Comparison of ENCODE assay signal across 20 cellular contexts in genomic region chr6:42340516-42340915, GRCh38.
DNase-seq lines count a peak whose midpoint lies in the region; ATAC-seq, FAIRE-seq and TF ChIP-seq lines count a peak whose summit lies in the region.
"Had no signal": no experiment of that assay in that cellular context is flagged by ENCODE, and none has a peak within 500 bp of the region (broad histone marks: within the 10 kb centered on the region; RNA-seq: fewer than 3 reads in every experiment).

No MANE protein-coding gene starts in this region.

- CTCF ChIA-PET in activated naive CD4-positive, alpha-beta T cell treated with anti-CD3 and anti-CD28 coated beads, Interleukin-2, amount 10 ng/mL, durations not matched to agents 7 days and 5 days (lab: Charles Lee), result interaction anchor here (0.7 to 1.0 kb wide), 3 partner anchors 8 to 79 kb away, joined by 3 read pairs; no protein-coding TSS in a partner anchor

- WGBS in esophagus squamous epithelium, 2 donors, result 84 to 94% methylated on average over 6 of the region's 6 CpGs

- H3K4me3 Mint-ChIP-seq in activated naive CD4-positive, alpha-beta T cell treated with anti-CD3 and anti-CD28 coated beads, Interleukin-2, amount 10 ng/mL, durations not matched to agents 7 days and 5 days, result no peak overlapping the region
- no peak overlapping the region for H3K4me3 Mint-ChIP-seq in HFFc6
- H3K4me3 Mint-ChIP-seq in astrocyte (ENCODE audit: unreplicated experiment), result no peak overlapping the region
- H3K4me3 Mint-ChIP-seq: CD4-positive, alpha-beta T cell; mesothelial cell of epicardium; naive thymus-derived CD8-positive, alpha-beta T cell had no signal

- H3K4me1 ChIP-seq in RWPE2 (ENCODE audit: insufficient read depth, poor library complexity, severe bottlenecking), result peaks cover 29% of the 10 kb centered on the region
- peaks cover 27% of the 10 kb centered on the region for H3K4me1 ChIP-seq in astrocyte (ENCODE audit: insufficient read depth, low read length)
- H3K4me1 ChIP-seq in esophagus squamous epithelium, result peaks cover 6 to 41% (median 15%) of the 10 kb centered on the region in 3 donors
- H3K4me1 ChIP-seq: pancreas had no signal

- no peaks in the 10 kb centered on the region for H3K27me3 Mint-ChIP-seq in activated naive CD4-positive, alpha-beta T cell treated with anti-CD3 and anti-CD28 coated beads, Interleukin-2, amount 10 ng/mL, durations not matched to agents 7 days and 5 days
- H3K27me3 Mint-ChIP-seq in HFFc6 (ENCODE audit: insufficient read depth) (peaks cover 3% of the 10 kb centered on the region), astrocyte (ENCODE audit: low read depth, unreplicated experiment) (peaks cover 2% of the 10 kb centered on the region)
- H3K27me3 Mint-ChIP-seq: CD4-positive, alpha-beta T cell; naive thymus-derived CD8-positive, alpha-beta T cell had no signal

- H3K27ac Mint-ChIP-seq in activated naive CD4-positive, alpha-beta T cell treated with anti-CD3 and anti-CD28 coated beads, Interleukin-2, amount 10 ng/mL, durations not matched to agents 7 days and 5 days, result no peak overlapping the region
- H3K27ac Mint-ChIP-seq in HFFc6 (peak overlapping the region; percentile 93), astrocyte (ENCODE audit: unreplicated experiment) (no peak overlapping the region)
- H3K27ac Mint-ChIP-seq: CD4-positive, alpha-beta T cell; mesothelial cell of epicardium had no signal

- H3K79me2 ChIP-seq in astrocyte (ENCODE audit: insufficient read depth, low read length), result peaks cover 15% of the 10 kb centered on the region

- no peak overlapping the region for H2AFZ ChIP-seq in astrocyte (ENCODE audit: low read depth, low read length)

- H3K27me3 ChIP-seq in RWPE2 (ENCODE audit: insufficient read depth, poor library complexity, severe bottlenecking) (no peaks in the 10 kb centered on the region), astrocyte (ENCODE audit: insufficient read depth, low read length) (no peaks in the 10 kb centered on the region), esophagus squamous epithelium (no peaks in the 10 kb centered on the region)
- H3K27me3 ChIP-seq: pancreas had no signal

- H3K9ac ChIP-seq in astrocyte (ENCODE audit: low read length), result no peak overlapping the region

- H3K36me3 ChIP-seq in RWPE2 (ENCODE audit: low read depth), result no peaks in the 10 kb centered on the region
- H3K36me3 ChIP-seq in astrocyte (ENCODE audit: insufficient read depth, low read length), result no peaks in the 10 kb centered on the region
- peaks cover 0 to 8% (median 0%) of the 10 kb centered on the region in 3 donors for H3K36me3 ChIP-seq in esophagus squamous epithelium
- H3K36me3 ChIP-seq: pancreas had no signal

- H3K36me3 Mint-ChIP-seq in activated naive CD4-positive, alpha-beta T cell treated with anti-CD3 and anti-CD28 coated beads, Interleukin-2, amount 10 ng/mL, durations not matched to agents 7 days and 5 days, result peaks cover 12% of the 10 kb centered on the region
- H3K36me3 Mint-ChIP-seq in HFFc6 (ENCODE audit: low read depth) (peaks cover 18% of the 10 kb centered on the region), astrocyte (ENCODE audit: low read depth, unreplicated experiment) (peaks cover 11% of the 10 kb centered on the region)
- H3K36me3 Mint-ChIP-seq: mesothelial cell of epicardium had no signal

- peak overlapping the region; percentile 75 for H3K27ac ChIP-seq in RWPE2 (ENCODE audit: poor library complexity, severe bottlenecking)
- H3K27ac ChIP-seq in astrocyte (ENCODE audit: low read depth, low read length), result peak overlapping the region; percentile 26
- H3K27ac ChIP-seq in esophagus squamous epithelium, result peak overlapping the region in 1 of 4 donors; percentile 63
- H3K27ac ChIP-seq: pancreas had no signal

- DNase-seq in activated naive CD4-positive, alpha-beta T cell treated with Interleukin-2 at 50 U/mL for 16 hours, result peak; percentile 41
- DNase-seq in activated naive CD4-positive, alpha-beta T cell treated with anti-CD3 and anti-CD28 coated beads, Interleukin-2, amount 10 ng/mL, durations not matched to agents 7 days and 5 days, result no peak
- DNase-seq in HFFc6 (no peak), RWPE2 (ENCODE audit: low spot score) (no peak), astrocyte (ENCODE audit: low read depth) (no peak), esophagus squamous epithelium (lab: John Stamatoyannopoulos, UW) (no peak)
- DNase-seq: CD4-positive, alpha-beta T cell; GOT3; naive thymus-derived CD8-positive, alpha-beta T cell; NCI-H1105 treated with DMSO at 0.1 percent for 48 hours; NCI-H2081; NCI-H345; NCI-H82; pancreas; right cardiac atrium; SIG-M5 had no signal

- no peak for ATAC-seq in RWPE2 (ENCODE audit: low read depth)
- no peak for ATAC-seq in HG03139 (IDR thresholded peaks at IDR 0.05; ENCODE audit: unreplicated experiment)
- ATAC-seq: left lobe of liver; naive thymus-derived CD8-positive, alpha-beta T cell; pancreas; right cardiac atrium had no signal

- H4K20me1 ChIP-seq in astrocyte (ENCODE audit: insufficient read depth, low read length), result no peaks in the 10 kb centered on the region

- no peak overlapping the region for H3K4me2 ChIP-seq in astrocyte (ENCODE audit: low read length)

- no peak overlapping the region for H3K4me3 ChIP-seq in RWPE2 (ENCODE audit: severe bottlenecking)
- H3K4me3 ChIP-seq in astrocyte (ENCODE audit: insufficient read depth, low read depth, low read length), result no peak overlapping the region
- H3K4me3 ChIP-seq in esophagus squamous epithelium, result no peak overlapping the region
- H3K4me3 ChIP-seq: pancreas had no signal

- TF ChIP-seq POLR2A in esophagus squamous epithelium (IDR thresholded peaks at IDR 0.05), result no peak

- no peaks in the 10 kb centered on the region for H3K9me3 Mint-ChIP-seq in activated naive CD4-positive, alpha-beta T cell treated with anti-CD3 and anti-CD28 coated beads, Interleukin-2, amount 10 ng/mL, durations not matched to agents 7 days and 5 days
- H3K9me3 Mint-ChIP-seq in HFFc6, result no peaks in the 10 kb centered on the region
- no peaks in the 10 kb centered on the region for H3K9me3 Mint-ChIP-seq in astrocyte (ENCODE audit: unreplicated experiment)
- H3K9me3 Mint-ChIP-seq: CD4-positive, alpha-beta T cell; mesothelial cell of epicardium; naive thymus-derived CD8-positive, alpha-beta T cell had no signal

- TF ChIP-seq CTCF in HFFc6 (IDR thresholded peaks at IDR 0.05) (no peak), RWPE2 (IDR thresholded peaks at IDR 0.05; ENCODE audit: poor library complexity, severe bottlenecking) (no peak), astrocyte (IDR thresholded peaks at IDR 0.05; ENCODE audit: insufficient read depth, low read depth, low read length) (no peak), esophagus squamous epithelium (IDR thresholded peaks at IDR 0.05) (no peak)

- H3K9me3 ChIP-seq in RWPE2 (ENCODE audit: severe bottlenecking), result no peaks in the 10 kb centered on the region
- no peaks in the 10 kb centered on the region for H3K9me3 ChIP-seq in astrocyte (ENCODE audit: insufficient read depth, low read depth, low read length)
- no peaks in the 10 kb centered on the region for H3K9me3 ChIP-seq in esophagus squamous epithelium
- H3K9me3 ChIP-seq: pancreas had no signal

- FAIRE-seq in astrocyte (lab: Jason Lieb, UNC), result no peak
- FAIRE-seq: pancreas, urothelium cell line had no signal

- peaks cover 46% of the 10 kb centered on the region for H3K4me1 Mint-ChIP-seq in activated naive CD4-positive, alpha-beta T cell treated with anti-CD3 and anti-CD28 coated beads, Interleukin-2, amount 10 ng/mL, durations not matched to agents 7 days and 5 days
- H3K4me1 Mint-ChIP-seq in HFFc6 (ENCODE audit: low read depth) (peaks cover 48% of the 10 kb centered on the region), astrocyte (ENCODE audit: low read depth, unreplicated experiment) (peaks cover 23% of the 10 kb centered on the region)

- intact Hi-C loops in esophagus squamous epithelium (cut with DNase I), result no loop called here
